Comparison of ENCODE assay signal across 1 cellular context in the genomic region with DNA sequence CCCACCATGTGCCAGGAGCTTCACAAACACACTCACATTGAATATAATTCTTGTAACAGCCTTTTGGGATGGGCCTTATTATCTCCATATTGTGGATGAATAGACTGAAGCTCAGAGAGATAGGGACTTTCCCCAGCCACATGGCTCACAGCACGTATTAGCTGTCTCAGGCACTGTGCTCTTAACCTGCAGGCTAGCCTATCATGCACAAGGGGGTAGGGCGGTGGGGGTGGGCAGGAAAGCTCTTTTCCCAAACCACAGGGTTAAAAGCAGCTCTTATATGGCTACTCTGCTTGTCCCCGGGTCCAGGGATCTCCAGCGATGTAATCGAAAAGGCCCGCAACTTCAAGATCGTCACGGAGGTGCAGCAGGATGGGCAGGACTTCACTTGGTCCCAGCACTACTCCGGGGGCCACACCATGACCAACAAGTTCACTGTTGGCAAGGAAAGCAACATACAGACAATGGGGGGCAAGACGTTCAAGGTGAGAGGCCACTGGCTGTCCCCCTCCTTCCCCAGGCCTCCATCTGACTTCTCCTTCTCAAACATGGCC.
TF ChIP-seq lines count a peak whose summit lies in the region.

No MANE protein-coding gene starts in this region.

TF ChIP-seq in IMR-90, 13 proteins besides CTCF, POLR2A, EP300 and RAD21:
- no peak for TF ChIP-seq MAZ (IDR thresholded peaks at IDR 0.05; ENCODE audit: borderline replicate concordance, low read depth, low read length)
- TF ChIP-seq MXI1 (IDR thresholded peaks at IDR 0.05; ENCODE audit: borderline replicate concordance, low read depth, low read length): no peak
- TF ChIP-seq FOS (IDR thresholded peaks at IDR 0.05; ENCODE audit: low read depth, low read length): no peak
- TF ChIP-seq CEBPB (IDR thresholded peaks at IDR 0.05; ENCODE audit: low read depth, low read length): no peak
- TF ChIP-seq, protein P1, sequence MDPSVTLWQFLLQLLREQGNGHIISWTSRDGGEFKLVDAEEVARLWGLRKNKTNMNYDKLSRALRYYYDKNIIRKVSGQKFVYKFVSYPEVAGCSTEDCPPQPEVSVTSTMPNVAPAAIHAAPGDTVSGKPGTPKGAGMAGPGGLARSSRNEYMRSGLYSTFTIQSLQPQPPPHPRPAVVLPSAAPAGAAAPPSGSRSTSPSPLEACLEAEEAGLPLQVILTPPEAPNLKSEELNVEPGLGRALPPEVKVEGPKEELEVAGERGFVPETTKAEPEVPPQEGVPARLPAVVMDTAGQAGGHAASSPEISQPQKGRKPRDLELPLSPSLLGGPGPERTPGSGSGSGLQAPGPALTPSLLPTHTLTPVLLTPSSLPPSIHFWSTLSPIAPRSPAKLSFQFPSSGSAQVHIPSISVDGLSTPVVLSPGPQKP (IDR thresholded peaks at IDR 0.05; ENCODE audit: borderline replicate concordance, low read depth, low read length): no peak
- TF ChIP-seq, protein P2, sequence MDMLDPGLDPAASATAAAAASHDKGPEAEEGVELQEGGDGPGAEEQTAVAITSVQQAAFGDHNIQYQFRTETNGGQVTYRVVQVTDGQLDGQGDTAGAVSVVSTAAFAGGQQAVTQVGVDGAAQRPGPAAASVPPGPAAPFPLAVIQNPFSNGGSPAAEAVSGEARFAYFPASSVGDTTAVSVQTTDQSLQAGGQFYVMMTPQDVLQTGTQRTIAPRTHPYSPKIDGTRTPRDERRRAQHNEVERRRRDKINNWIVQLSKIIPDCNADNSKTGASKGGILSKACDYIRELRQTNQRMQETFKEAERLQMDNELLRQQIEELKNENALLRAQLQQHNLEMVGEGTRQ (IDR thresholded peaks at IDR 0.05; ENCODE audit: low read depth, low read length): no peak
- no peak for TF ChIP-seq BHLHE40 (IDR thresholded peaks at IDR 0.05; ENCODE audit: low read depth, low read length)
- TF ChIP-seq RFX5 (IDR thresholded peaks at IDR 0.05; ENCODE audit: low read depth, low read length): no peak
- TF ChIP-seq CHD1 (IDR thresholded peaks at IDR 0.05; ENCODE audit: low read depth, low read length): no peak
- no peak for TF ChIP-seq SMC3 (IDR thresholded peaks at IDR 0.05; ENCODE audit: low read depth, low read length)
- TF ChIP-seq MAFK (IDR thresholded peaks at IDR 0.05; ENCODE audit: low read depth, low read length): no peak
- TF ChIP-seq RCOR1 (IDR thresholded peaks at IDR 0.05; ENCODE audit: insufficient replicate concordance, low read length): no peak
- TF ChIP-seq NFE2L2 (IDR thresholded peaks at IDR 0.05; ENCODE audit: low read depth, low read length): no peak
TF ChIP-seq in IMR-90: peak in this region for 0.
